In genomic region chr17:62778990-62779681, GRCh38 we compare ENCODE assay signal across 10 cellular contexts. TPM values are rescaled to one million over a fixed set of nuclear protein-coding genes. Genes with fewer than 3 reads are reported as not detected.
DNase-seq lines count a peak whose midpoint lies in the region; ATAC-seq and TF ChIP-seq lines count a peak whose summit lies in the region.
"Had no signal": no experiment of that assay in that cellular context is flagged by ENCODE, and none has a peak within 500 bp of the region (broad histone marks: within the 10 kb centered on the region; RNA-seq: fewer than 3 reads in every experiment).

No MANE protein-coding gene starts in this region.

- H3K9me3 ChIP-seq in hepatocyte (ENCODE audit: low read depth): no peaks in the 10 kb centered on the region
- no peaks in the 10 kb centered on the region for H3K9me3 ChIP-seq in right atrium auricular region

- CTCF ChIA-PET in activated CD8-positive, alpha-beta memory T cell treated with anti-CD3 and anti-CD28 coated beads, Interleukin-2, amount 10 ng/mL, durations not matched to agents 7 days and 5 days (lab: Charles Lee): no interaction called here

- H3K27ac Mint-ChIP-seq in activated CD8-positive, alpha-beta memory T cell treated with anti-CD3 and anti-CD28 coated beads, Interleukin-2, amount 10 ng/mL, durations not matched to agents 7 days and 5 days: no peak overlapping the region
- H3K27ac Mint-ChIP-seq: activated naive CD4-positive, alpha-beta T cell treated with anti-CD3 and anti-CD28 coated beads, Interleukin-2, amount 50 U/mL, for 72 hours had no signal

- peaks cover 2% of the 10 kb centered on the region for H3K9me3 Mint-ChIP-seq in activated CD8-positive, alpha-beta memory T cell treated with anti-CD3 and anti-CD28 coated beads, Interleukin-2, amount 10 ng/mL, durations not matched to agents 7 days and 5 days (ENCODE audit: low read depth)

- TF ChIP-seq CTCF in hepatocyte (IDR thresholded peaks at IDR 0.05; ENCODE audit: poor library complexity) (no peak), right atrium auricular region (IDR thresholded peaks at IDR 0.05) (no peak)

- 50% methylated on average over 21 of the region's 21 CpGs for WGBS in hepatocyte (ENCODE audit: low lambda C conversion rate, missing lambda C conversion rate)

- H3K4me3 Mint-ChIP-seq in activated CD8-positive, alpha-beta memory T cell treated with anti-CD3 and anti-CD28 coated beads, Interleukin-2, amount 10 ng/mL, durations not matched to agents 7 days and 5 days: no peak overlapping the region

- no peaks in the 10 kb centered on the region for H3K4me1 Mint-ChIP-seq in activated CD8-positive, alpha-beta memory T cell treated with anti-CD3 and anti-CD28 coated beads, Interleukin-2, amount 10 ng/mL, durations not matched to agents 7 days and 5 days

- peak overlapping the region; percentile 16 for H3K4me2 ChIP-seq in hepatocyte

- H3K9me2 ChIP-seq in hepatocyte (replicated peaks; ENCODE audit: insufficient read depth): no peaks in the 10 kb centered on the region

- no peaks in the 10 kb centered on the region for H3K36me3 ChIP-seq in hepatocyte (replicated peaks; ENCODE audit: insufficient read depth, low read depth)
- no peaks in the 10 kb centered on the region for H3K36me3 ChIP-seq in right atrium auricular region

- H3K79me2 ChIP-seq in hepatocyte: no peaks in the 10 kb centered on the region

- no peak overlapping the region for H3K4me3 ChIP-seq in hepatocyte
- no peak overlapping the region for H3K4me3 ChIP-seq in right atrium auricular region

- no peaks in the 10 kb centered on the region for H3K36me3 Mint-ChIP-seq in activated CD8-positive, alpha-beta memory T cell treated with anti-CD3 and anti-CD28 coated beads, Interleukin-2, amount 10 ng/mL, durations not matched to agents 7 days and 5 days

- no peak for ATAC-seq in activated CD8-positive, alpha-beta memory T cell treated with anti-CD3 and anti-CD28 coated beads, Interleukin-2, amount 10 ng/mL, durations not matched to agents 7 days and 5 days
- ATAC-seq in GM21526 (IDR thresholded peaks at IDR 0.05; ENCODE audit: low FRiP score, unreplicated experiment): no peak
- ATAC-seq: activated naive CD4-positive, alpha-beta T cell treated with anti-CD3 and anti-CD28 coated beads, Interleukin-2, amount 50 U/mL, for 72 hours had no signal

- H3K4me1 ChIP-seq in hepatocyte (ENCODE audit: insufficient read depth): peaks cover 11% of the 10 kb centered on the region
- no peaks in the 10 kb centered on the region for H3K4me1 ChIP-seq in right atrium auricular region

- H2AFZ ChIP-seq in hepatocyte: peak overlapping the region; percentile 7

- no peaks in the 10 kb centered on the region for H3K27me3 ChIP-seq in hepatocyte
- no peaks in the 10 kb centered on the region for H3K27me3 ChIP-seq in right atrium auricular region

- H3K27ac ChIP-seq in hepatocyte (peak overlapping the region; percentile 75), right atrium auricular region (no peak overlapping the region)
- H3K27ac ChIP-seq: C4-2B had no signal

- DNase-seq in activated CD8-positive, alpha-beta memory T cell treated with anti-CD3 and anti-CD28 coated beads for 24 hours: peak; percentile 44
- DNase-seq in activated CD8-positive, alpha-beta memory T cell treated with anti-CD3 and anti-CD28 coated beads, Interleukin-2, amount 10 ng/mL, durations not matched to agents 7 days and 5 days: no peak
- DNase-seq in RPMI7951 (ENCODE audit: low read depth) (peak; percentile 96), hepatocyte (ENCODE audit: low spot score) (peak; percentile 88), ureter (ENCODE audit: low spot score) (peak; percentile 56), right atrium auricular region (ENCODE audit: low spot score) (no peak), activated gamma-delta T cell (lab: John Stamatoyannopoulos, UW) (no peak)

- no peaks in the 10 kb centered on the region for H4K20me1 ChIP-seq in hepatocyte (ENCODE audit: insufficient read depth, poor library complexity, severe bottlenecking)

- H3K27me3 Mint-ChIP-seq in activated CD8-positive, alpha-beta memory T cell treated with anti-CD3 and anti-CD28 coated beads, Interleukin-2, amount 10 ng/mL, durations not matched to agents 7 days and 5 days: peaks cover 11% of the 10 kb centered on the region

RNA-seq across cellular contexts. Expression of gene MARCHF10, which starts 29.0 kb away (rescaled TPM):
- not detected for total RNA-seq in activated CD8-positive, alpha-beta memory T cell treated with anti-CD3 and anti-CD28 coated beads, Interleukin-2, amount 10 ng/mL, durations not matched to agents 7 days and 5 days
- total RNA-seq in RPMI7951 (2014; rRNA removed; shearing (Covaris generic)): 0.10 TPM in 1 of 2 replicates, not detected in the other
- total RNA-seq in hepatocyte: not detected in 2 replicates
- polyA plus RNA-seq in hepatocyte: 0.81 TPM in 1 of 2 replicates, not detected in the other
- 0.60 TPM for total RNA-seq in ureter
- total RNA-seq in right atrium auricular region: not detected
- total RNA-seq: activated naive CD4-positive, alpha-beta T cell treated with anti-CD3 and anti-CD28 coated beads, Interleukin-2, amount 50 U/mL, for 72 hours had no signal

Comparison
In these comparisons a context has a peak if more than half of its experiments do, and no peak if none do; other contexts are left out.
1. DNase-seq: peak in activated CD8-positive, alpha-beta memory T cell treated with anti-CD3 and anti-CD28 coated beads for 24 hours (single experiment), RPMI7951 (single experiment), hepatocyte (single experiment) and ureter (single experiment); none in activated CD8-positive, alpha-beta memory T cell treated with anti-CD3 and anti-CD28 coated beads, Interleukin-2, amount 10 ng/mL, durations not matched to agents 7 days and 5 days (single experiment), right atrium auricular region (single experiment) and activated gamma-delta T cell (single experiment).